Comparison of ENCODE assay signal across 17 cellular contexts in the genomic region with DNA sequence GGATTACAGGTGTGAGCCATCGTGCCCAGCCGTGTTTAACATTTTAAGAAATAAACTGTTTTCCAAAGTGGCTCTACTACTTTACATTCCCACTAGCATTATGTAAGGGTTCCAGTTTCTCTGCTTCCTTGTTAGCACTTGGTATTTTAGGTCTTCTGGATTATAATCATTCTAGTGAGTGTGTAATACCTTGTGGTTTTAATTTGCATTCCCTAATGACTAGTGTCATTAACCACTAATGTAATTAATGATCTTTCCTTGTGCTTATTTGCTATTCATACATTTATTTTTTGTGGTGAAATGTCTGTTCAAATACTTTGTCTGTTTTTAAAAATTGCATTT. TPM values are rescaled to one million over a fixed set of nuclear protein-coding genes. Genes with fewer than 3 reads are reported as not detected.
DNase-seq lines count a peak whose midpoint lies in the region; ATAC-seq and TF ChIP-seq lines count a peak whose summit lies in the region.
"Had no signal": no experiment of that assay in that cellular context is flagged by ENCODE, and none has a peak within 500 bp of the region (broad histone marks: within the 10 kb centered on the region; RNA-seq: fewer than 3 reads in every experiment).

No MANE protein-coding gene starts in this region.

- H3K79me2 ChIP-seq in SK-N-SH (ENCODE audit: insufficient read depth): peaks cover 86% of the 10 kb centered on the region

- peaks cover 10% of the 10 kb centered on the region for H3F3A ChIP-seq in SK-N-SH (replicated peaks; ENCODE audit: insufficient read depth)

- H3K9me2 ChIP-seq in SK-N-SH: no peaks in the 10 kb centered on the region

- POLR2A ChIA-PET in SK-N-SH (lab: Yijun Ruan, JAX): no interaction called here

- H3K9ac ChIP-seq in SK-N-SH: no peak overlapping the region
- H3K9ac ChIP-seq: GM23248 had no signal

- WGBS in SK-N-SH (ENCODE audit: low lambda C conversion rate): 74% methylated on average over 2 of the region's 2 CpGs

- no peak overlapping the region for H2AFZ ChIP-seq in SK-N-SH (ENCODE audit: low read depth)
- H2AFZ ChIP-seq: GM23248 had no signal

- H3K27me3 ChIP-seq in SK-N-SH (ENCODE audit: insufficient read depth): no peaks in the 10 kb centered on the region
- H3K27me3 ChIP-seq: right lobe of liver, SJCRH30 had no signal

- TF ChIP-seq EP300 in SK-N-SH (IDR thresholded peaks at IDR 0.05; ENCODE audit: borderline replicate concordance in 1 of 2, low read depth in 1 of 2, low read length in 1 of 2): no peak

- H3K4me2 ChIP-seq in SK-N-SH: peak overlapping the region; percentile 40; the same call in 1 of the 2 replicates

- 0 out of 4 replicates have a peak overlapping the region, but pooled peaks of 1 of the 2 experiments have one; percentile 6 for H3K27ac ChIP-seq in SK-N-SH (ENCODE audit: low read depth in 2 of 2, low read length in 1 of 2)
- H3K27ac ChIP-seq: GM23248, right lobe of liver, SJCRH30 had no signal

- H3K36me3 ChIP-seq in SK-N-SH (replicated peaks in 1 of 2; ENCODE audit: control insufficient read depth in 1 of 2, insufficient read depth in 2 of 2, low read length in 1 of 2): peaks cover 0 to 10% of the 10 kb centered on the region in 2 experiments

- H3K4me1 ChIP-seq in SK-N-SH (ENCODE audit: control insufficient read depth in 1 of 2, insufficient read depth in 2 of 2, low read depth in 1 of 2, low read length in 1 of 2): peaks cover 0 to 7% of the 10 kb centered on the region in 2 experiments; a peak in 1 of 4 replicates
- H3K4me1 ChIP-seq: Caco-2, right lobe of liver, SJCRH30 had no signal

- DNase-seq in Caki2 (ENCODE audit: low read depth) (peak; percentile 12), SK-N-SH (no peak), fibroblast of villous mesenchyme (ENCODE audit: low read depth) (no peak), retinal pigment epithelial cell (ENCODE audit: low read depth) (peak; percentile 15), GOT3 (lab: John Stamatoyannopoulos, UW) (no peak)
- DNase-seq: activated CD8-positive, alpha-beta T cell treated with anti-CD3 and anti-CD28 coated beads, Interleukin-2, amount 10 ng/mL, durations not matched to agents 7 days and 5 days; activated gamma-delta T cell; Caco-2; GM23248; NCI-H1092; NCI-H2171 treated with DMSO at 0.1 percent for 48 hours; right lobe of liver; SJCRH30; stimulated activated CD4-positive, alpha-beta T cell treated with anti-CD3 and anti-CD28 coated beads, Interleukin-4, amount 100 ng/mL, for 4 hours had no signal

- no peak for TF ChIP-seq RAD21 in SK-N-SH (IDR thresholded peaks at IDR 0.05; ENCODE audit: low read length)

- no peaks in the 10 kb centered on the region for H3K9me3 ChIP-seq in SK-N-SH
- H3K9me3 ChIP-seq: Caco-2, right lobe of liver, SJCRH30 had no signal

- in situ Hi-C loops in Caki2 (cut with HindIII; ENCODE audit: low pct_unique_long_range_greater_than_20kb, low sequenced_read_pairs): no loop called here

- no peak for ATAC-seq in HG02870 (IDR thresholded peaks at IDR 0.05; ENCODE audit: unreplicated experiment)
- no peak for ATAC-seq in GM19395 (IDR thresholded peaks at IDR 0.05; ENCODE audit: unreplicated experiment)
- no peak for ATAC-seq in activated CD4-positive, CD25-positive, alpha-beta regulatory T cell treated with anti-CD3 and anti-CD28 coated beads, Interleukin-2, amount 50 U/mL, for 24 hours
- ATAC-seq: activated CD8-positive, alpha-beta T cell treated with anti-CD3 and anti-CD28 coated beads, Interleukin-2, amount 10 ng/mL, durations not matched to agents 7 days and 5 days; right lobe of liver had no signal

- H3K4me3 ChIP-seq in SK-N-SH (ENCODE audit: low read depth in 2 of 2, low read length in 1 of 2): no peak overlapping the region
- peak overlapping the region; percentile 5 for H3K4me3 ChIP-seq in fibroblast of villous mesenchyme (ENCODE audit: low read depth, low read length)
- no peak overlapping the region for H3K4me3 ChIP-seq in retinal pigment epithelial cell (ENCODE audit: low read length)
- H3K4me3 ChIP-seq: GM23248, right lobe of liver, SJCRH30 had no signal

- CTCF ChIA-PET in SK-N-SH (lab: Yijun Ruan, JAX): interaction anchor here (1.7 kb wide), 1 partner anchor 10 kb away, joined by 6 read pairs; no protein-coding TSS in a partner anchor

- no peak for TF ChIP-seq CTCF in SK-N-SH (IDR thresholded peaks at IDR 0.05)
- no peak for TF ChIP-seq CTCF in fibroblast of villous mesenchyme (IDR thresholded peaks at IDR 0.05; ENCODE audit: insufficient read depth, low read depth, low read length)
- no peak for TF ChIP-seq CTCF in retinal pigment epithelial cell (conservative IDR thresholded peaks at IDR 0.05; ENCODE audit: low read depth, low read length)

- peaks cover 42% of the 10 kb centered on the region for H4K20me1 ChIP-seq in SK-N-SH (ENCODE audit: insufficient read depth)

TF ChIP-seq in SK-N-SH, 30 proteins besides CTCF, POLR2A, EP300 and RAD21:
- TF ChIP-seq FOXJ3 (CRISPR knock-in tag; IDR thresholded peaks at IDR 0.05): no peak
- TF ChIP-seq MEF2A (IDR thresholded peaks at IDR 0.05; ENCODE audit: borderline replicate concordance, low read depth): no peak
- no peak for TF ChIP-seq GATA2 (CRISPR knock-in tag; IDR thresholded peaks at IDR 0.05)

RNA-seq across cellular contexts. Expression of gene ARIH2, which starts 30.7 kb away (rescaled TPM):
- total RNA-seq in Caki2 (2014; rRNA removed; shearing (Covaris generic); ENCODE audit: low replicate concordance): 67.2 and 83.3 TPM in 2 replicates
- 69.7 and 94.4 TPM in 2 replicates for polyA plus RNA-seq in SK-N-SH (2012; rRNA removed)
- polyA plus RNA-seq in SK-N-SH (2012; cell fraction: cytosol; rRNA removed): 64.6 and 67.6 TPM in 2 replicates
- polyA plus RNA-seq in SK-N-SH (2012; cell fraction: nucleus; rRNA removed): 179 and 208 TPM in 2 replicates
- total RNA-seq in fibroblast of villous mesenchyme: 69.6 and 87.2 TPM in 2 replicates

RNA-seq across cellular contexts. Expression of gene P4HTM, which starts 40.7 kb away (rescaled TPM):
- total RNA-seq in Caki2 (2014; rRNA removed; shearing (Covaris generic); ENCODE audit: low replicate concordance): 65.2 and 72.9 TPM in 2 replicates
- polyA plus RNA-seq in SK-N-SH (2012; rRNA removed): 21.0 and 21.4 TPM in 2 replicates
- polyA plus RNA-seq in SK-N-SH (2012; cell fraction: cytosol; rRNA removed): 7.5 and 11.8 TPM in 2 replicates
- polyA plus RNA-seq in SK-N-SH (2012; cell fraction: nucleus; rRNA removed): 83.7 and 101 TPM in 2 replicates
- total RNA-seq in fibroblast of villous mesenchyme: 23.8 and 26.8 TPM in 2 replicates

RNA-seq across cellular contexts. Expression of gene SLC25A20, which starts 50.7 kb away (rescaled TPM):
- total RNA-seq in Caki2 (2014; rRNA removed; shearing (Covaris generic); ENCODE audit: low replicate concordance): 11.0 and 26.8 TPM in 2 replicates
- 30.3 and 41.9 TPM in 2 replicates for polyA plus RNA-seq in SK-N-SH (2012; rRNA removed)
- polyA plus RNA-seq in SK-N-SH (2012; cell fraction: cytosol; rRNA removed): 44.9 and 50.7 TPM in 2 replicates
- 26.5 and 40.0 TPM in 2 replicates for polyA plus RNA-seq in SK-N-SH (2012; cell fraction: nucleus; rRNA removed)
- 14.5 and 20.7 TPM in 2 replicates for total RNA-seq in fibroblast of villous mesenchyme

RNA-seq across cellular contexts. Expression of gene WDR6, which starts 57.8 kb away (rescaled TPM):
- total RNA-seq in Caki2 (2014; rRNA removed; shearing (Covaris generic); ENCODE audit: low replicate concordance): 38.0 and 38.2 TPM in 2 replicates
- 230 and 277 TPM in 2 replicates for polyA plus RNA-seq in SK-N-SH (2012; rRNA removed)
- polyA plus RNA-seq in SK-N-SH (2012; cell fraction: cytosol; rRNA removed): 65.3 and 95.1 TPM in 2 replicates
- polyA plus RNA-seq in SK-N-SH (2012; cell fraction: nucleus; rRNA removed): 1,525 and 1,565 TPM in 2 replicates
- 75.6 and 77.3 TPM in 2 replicates for total RNA-seq in fibroblast of villous mesenchyme

Comparison
In these comparisons a context has a peak if more than half of its experiments do, and no peak if none do; other contexts are left out.
1. DNase-seq: peak in Caki2 (single experiment) and retinal pigment epithelial cell (single experiment); none in SK-N-SH (single experiment), fibroblast of villous mesenchyme (single experiment) and GOT3 (single experiment).